In the genomic region with DNA sequence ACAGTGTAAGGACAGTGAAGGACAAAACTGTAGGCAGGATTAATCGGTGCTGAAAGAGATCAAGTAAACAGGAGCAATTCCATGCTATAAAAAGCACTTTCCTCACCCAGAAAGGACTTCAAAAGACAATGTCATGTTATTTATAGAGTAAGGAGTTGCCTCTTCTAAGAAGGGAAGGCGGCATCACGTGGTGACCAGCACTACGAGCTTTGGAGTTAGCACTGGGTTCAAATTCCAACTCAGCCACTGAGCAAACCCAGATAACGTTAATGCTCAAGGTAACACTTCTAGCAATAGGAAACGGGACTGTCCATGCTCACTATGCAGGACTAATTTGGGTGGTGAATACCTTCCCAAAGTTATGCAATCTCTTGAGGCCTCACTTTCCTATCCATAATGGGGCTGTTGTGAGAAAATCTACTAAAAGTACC, we compare ENCODE assay signal across 1 cellular context.
A peak's percentile ranks its signal among the peaks of the same experiment; 100 is the strongest.
TF ChIP-seq lines count a peak whose summit lies in the region.

No MANE protein-coding gene starts in this region.

TF ChIP-seq in HepG2, 621 proteins besides CTCF, POLR2A, EP300 and RAD21 (continued from another document and continues in another):
- peak; percentile 33; the same call in 1 of the 2 replicates for TF ChIP-seq SATB2 (CRISPR knock-in tag; IDR thresholded peaks at IDR 0.05)
- no peak for TF ChIP-seq ZNF354B (CRISPR knock-in tag; IDR thresholded peaks at IDR 0.05)
- no peak for TF ChIP-seq FOXP1 (IDR thresholded peaks at IDR 0.05)
- peak; percentile 60 for TF ChIP-seq FOXP1 (CRISPR knock-in tag; IDR thresholded peaks at IDR 0.05)
- no peak for TF ChIP-seq NFKB2 (CRISPR knock-in tag; IDR thresholded peaks at IDR 0.05; ENCODE audit: borderline replicate concordance)
- TF ChIP-seq U2AF1 (optimal IDR thresholded peaks at IDR 0.05; ENCODE audit: low read depth, low read length): no peak
- 0 out of 2 replicates have a peak, but pooled peaks have one; percentile 2 for TF ChIP-seq ZNF589 (CRISPR knock-in tag; conservative IDR thresholded peaks at IDR 0.05)
- TF ChIP-seq GFI1 (CRISPR knock-in tag; IDR thresholded peaks at IDR 0.05; ENCODE audit: borderline replicate concordance): peak; percentile 83; the same call in 1 of the 2 replicates
- no peak for TF ChIP-seq MAFK (conservative IDR thresholded peaks at IDR 0.05 in 1 of 2, IDR thresholded peaks at IDR 0.05 in 1 of 2; ENCODE audit: low read length in 2 of 2)
- TF ChIP-seq, protein P1, sequence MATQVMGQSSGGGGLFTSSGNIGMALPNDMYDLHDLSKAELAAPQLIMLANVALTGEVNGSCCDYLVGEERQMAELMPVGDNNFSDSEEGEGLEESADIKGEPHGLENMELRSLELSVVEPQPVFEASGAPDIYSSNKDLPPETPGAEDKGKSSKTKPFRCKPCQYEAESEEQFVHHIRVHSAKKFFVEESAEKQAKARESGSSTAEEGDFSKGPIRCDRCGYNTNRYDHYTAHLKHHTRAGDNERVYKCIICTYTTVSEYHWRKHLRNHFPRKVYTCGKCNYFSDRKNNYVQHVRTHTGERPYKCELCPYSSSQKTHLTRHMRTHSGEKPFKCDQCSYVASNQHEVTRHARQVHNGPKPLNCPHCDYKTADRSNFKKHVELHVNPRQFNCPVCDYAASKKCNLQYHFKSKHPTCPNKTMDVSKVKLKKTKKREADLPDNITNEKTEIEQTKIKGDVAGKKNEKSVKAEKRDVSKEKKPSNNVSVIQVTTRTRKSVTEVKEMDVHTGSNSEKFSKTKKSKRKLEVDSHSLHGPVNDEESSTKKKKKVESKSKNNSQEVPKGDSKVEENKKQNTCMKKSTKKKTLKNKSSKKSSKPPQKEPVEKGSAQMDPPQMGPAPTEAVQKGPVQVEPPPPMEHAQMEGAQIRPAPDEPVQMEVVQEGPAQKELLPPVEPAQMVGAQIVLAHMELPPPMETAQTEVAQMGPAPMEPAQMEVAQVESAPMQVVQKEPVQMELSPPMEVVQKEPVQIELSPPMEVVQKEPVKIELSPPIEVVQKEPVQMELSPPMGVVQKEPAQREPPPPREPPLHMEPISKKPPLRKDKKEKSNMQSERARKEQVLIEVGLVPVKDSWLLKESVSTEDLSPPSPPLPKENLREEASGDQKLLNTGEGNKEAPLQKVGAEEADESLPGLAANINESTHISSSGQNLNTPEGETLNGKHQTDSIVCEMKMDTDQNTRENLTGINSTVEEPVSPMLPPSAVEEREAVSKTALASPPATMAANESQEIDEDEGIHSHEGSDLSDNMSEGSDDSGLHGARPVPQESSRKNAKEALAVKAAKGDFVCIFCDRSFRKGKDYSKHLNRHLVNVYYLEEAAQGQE (IDR thresholded peaks at IDR 0.05; ENCODE audit: borderline replicate concordance in 1 of 2, low read depth in 1 of 2, low read length in 2 of 2): peak in 1 of 2 experiments; percentile 61; a peak in 2 of 4 replicates
- TF ChIP-seq ZNF225 (CRISPR knock-in tag; IDR thresholded peaks at IDR 0.05): no peak
- TF ChIP-seq POLR2G (IDR thresholded peaks at IDR 0.05; ENCODE audit: low read depth, low read length): no peak; the same call in 1 of the 2 replicates
- peak; percentile 4; the same call in 1 of the 2 replicates for TF ChIP-seq ARNT2 (CRISPR knock-in tag; IDR thresholded peaks at IDR 0.05; ENCODE audit: low read depth)
- TF ChIP-seq, protein P2, sequence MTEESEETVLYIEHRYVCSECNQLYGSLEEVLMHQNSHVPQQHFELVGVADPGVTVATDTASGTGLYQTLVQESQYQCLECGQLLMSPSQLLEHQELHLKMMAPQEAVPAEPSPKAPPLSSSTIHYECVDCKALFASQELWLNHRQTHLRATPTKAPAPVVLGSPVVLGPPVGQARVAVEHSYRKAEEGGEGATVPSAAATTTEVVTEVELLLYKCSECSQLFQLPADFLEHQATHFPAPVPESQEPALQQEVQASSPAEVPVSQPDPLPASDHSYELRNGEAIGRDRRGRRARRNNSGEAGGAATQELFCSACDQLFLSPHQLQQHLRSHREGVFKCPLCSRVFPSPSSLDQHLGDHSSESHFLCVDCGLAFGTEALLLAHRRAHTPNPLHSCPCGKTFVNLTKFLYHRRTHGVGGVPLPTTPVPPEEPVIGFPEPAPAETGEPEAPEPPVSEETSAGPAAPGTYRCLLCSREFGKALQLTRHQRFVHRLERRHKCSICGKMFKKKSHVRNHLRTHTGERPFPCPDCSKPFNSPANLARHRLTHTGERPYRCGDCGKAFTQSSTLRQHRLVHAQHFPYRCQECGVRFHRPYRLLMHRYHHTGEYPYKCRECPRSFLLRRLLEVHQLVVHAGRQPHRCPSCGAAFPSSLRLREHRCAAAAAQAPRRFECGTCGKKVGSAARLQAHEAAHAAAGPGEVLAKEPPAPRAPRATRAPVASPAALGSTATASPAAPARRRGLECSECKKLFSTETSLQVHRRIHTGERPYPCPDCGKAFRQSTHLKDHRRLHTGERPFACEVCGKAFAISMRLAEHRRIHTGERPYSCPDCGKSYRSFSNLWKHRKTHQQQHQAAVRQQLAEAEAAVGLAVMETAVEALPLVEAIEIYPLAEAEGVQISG (CRISPR knock-in tag; IDR thresholded peaks at IDR 0.05): peak; percentile 61; the same call in 1 of the 2 replicates
- peak; percentile 81 for TF ChIP-seq ZNF766 (CRISPR knock-in tag; IDR thresholded peaks at IDR 0.05; ENCODE audit: borderline replicate concordance)
- TF ChIP-seq JDP2 (CRISPR knock-in tag; IDR thresholded peaks at IDR 0.05; ENCODE audit: borderline replicate concordance): no peak
- peak; percentile 57; the same call in 1 of the 2 replicates for TF ChIP-seq RAD51 (IDR thresholded peaks at IDR 0.05; ENCODE audit: borderline replicate concordance)
- peak; percentile 83 for TF ChIP-seq FOXA3 (CRISPR knock-in tag; IDR thresholded peaks at IDR 0.05)
- TF ChIP-seq ELF4 (CRISPR knock-in tag; IDR thresholded peaks at IDR 0.05; ENCODE audit: borderline replicate concordance): no peak
- TF ChIP-seq ELF1 (CRISPR knock-in tag; IDR thresholded peaks at IDR 0.05): 0 out of 2 replicates have a peak, but pooled peaks have one; percentile 11
- TF ChIP-seq ZNF567 (CRISPR knock-in tag; IDR thresholded peaks at IDR 0.05; ENCODE audit: borderline replicate concordance): 0 out of 2 replicates have a peak, but pooled peaks have one; percentile 32
- no peak for TF ChIP-seq FOXA1 (IDR thresholded peaks at IDR 0.05)
- TF ChIP-seq FOXA1 (CRISPR knock-in tag; IDR thresholded peaks at IDR 0.05): peak; percentile 43; the same call in 1 of the 2 replicates
- no peak for TF ChIP-seq MYNN (CRISPR knock-in tag; IDR thresholded peaks at IDR 0.05; ENCODE audit: low read depth)
- TF ChIP-seq, protein P3, sequence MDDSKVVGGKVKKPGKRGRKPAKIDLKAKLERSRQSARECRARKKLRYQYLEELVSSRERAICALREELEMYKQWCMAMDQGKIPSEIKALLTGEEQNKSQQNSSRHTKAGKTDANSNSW (CRISPR knock-in tag; IDR thresholded peaks at IDR 0.05; ENCODE audit: borderline replicate concordance): no peak
- peak; percentile 44; the same call in 1 of the 2 replicates for TF ChIP-seq ATF1 (CRISPR knock-in tag; IDR thresholded peaks at IDR 0.05)
- TF ChIP-seq, protein P4, sequence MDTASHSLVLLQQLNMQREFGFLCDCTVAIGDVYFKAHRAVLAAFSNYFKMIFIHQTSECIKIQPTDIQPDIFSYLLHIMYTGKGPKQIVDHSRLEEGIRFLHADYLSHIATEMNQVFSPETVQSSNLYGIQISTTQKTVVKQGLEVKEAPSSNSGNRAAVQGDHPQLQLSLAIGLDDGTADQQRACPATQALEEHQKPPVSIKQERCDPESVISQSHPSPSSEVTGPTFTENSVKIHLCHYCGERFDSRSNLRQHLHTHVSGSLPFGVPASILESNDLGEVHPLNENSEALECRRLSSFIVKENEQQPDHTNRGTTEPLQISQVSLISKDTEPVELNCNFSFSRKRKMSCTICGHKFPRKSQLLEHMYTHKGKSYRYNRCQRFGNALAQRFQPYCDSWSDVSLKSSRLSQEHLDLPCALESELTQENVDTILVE (CRISPR knock-in tag; IDR thresholded peaks at IDR 0.05): peak; percentile 29; the same call in 1 of the 2 replicates
- no peak for TF ChIP-seq ZNF720 (CRISPR knock-in tag; IDR thresholded peaks at IDR 0.05)
- peak; percentile 83; the same call in 1 of the 2 replicates for TF ChIP-seq ZNF557 (CRISPR knock-in tag; IDR thresholded peaks at IDR 0.05)
- no peak for TF ChIP-seq ZNF7 (CRISPR knock-in tag; IDR thresholded peaks at IDR 0.05)
- TF ChIP-seq, protein P5, sequence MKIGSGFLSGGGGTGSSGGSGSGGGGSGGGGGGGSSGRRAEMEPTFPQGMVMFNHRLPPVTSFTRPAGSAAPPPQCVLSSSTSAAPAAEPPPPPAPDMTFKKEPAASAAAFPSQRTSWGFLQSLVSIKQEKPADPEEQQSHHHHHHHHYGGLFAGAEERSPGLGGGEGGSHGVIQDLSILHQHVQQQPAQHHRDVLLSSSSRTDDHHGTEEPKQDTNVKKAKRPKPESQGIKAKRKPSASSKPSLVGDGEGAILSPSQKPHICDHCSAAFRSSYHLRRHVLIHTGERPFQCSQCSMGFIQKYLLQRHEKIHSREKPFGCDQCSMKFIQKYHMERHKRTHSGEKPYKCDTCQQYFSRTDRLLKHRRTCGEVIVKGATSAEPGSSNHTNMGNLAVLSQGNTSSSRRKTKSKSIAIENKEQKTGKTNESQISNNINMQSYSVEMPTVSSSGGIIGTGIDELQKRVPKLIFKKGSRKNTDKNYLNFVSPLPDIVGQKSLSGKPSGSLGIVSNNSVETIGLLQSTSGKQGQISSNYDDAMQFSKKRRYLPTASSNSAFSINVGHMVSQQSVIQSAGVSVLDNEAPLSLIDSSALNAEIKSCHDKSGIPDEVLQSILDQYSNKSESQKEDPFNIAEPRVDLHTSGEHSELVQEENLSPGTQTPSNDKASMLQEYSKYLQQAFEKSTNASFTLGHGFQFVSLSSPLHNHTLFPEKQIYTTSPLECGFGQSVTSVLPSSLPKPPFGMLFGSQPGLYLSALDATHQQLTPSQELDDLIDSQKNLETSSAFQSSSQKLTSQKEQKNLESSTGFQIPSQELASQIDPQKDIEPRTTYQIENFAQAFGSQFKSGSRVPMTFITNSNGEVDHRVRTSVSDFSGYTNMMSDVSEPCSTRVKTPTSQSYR (CRISPR knock-in tag; IDR thresholded peaks at IDR 0.05; ENCODE audit: borderline replicate concordance): peak; percentile 57; the same call in 1 of the 2 replicates
- TF ChIP-seq ZNF768 (CRISPR knock-in tag; IDR thresholded peaks at IDR 0.05): no peak
- peak; percentile 55; the same call in 1 of the 2 replicates for TF ChIP-seq GTF2F1 (IDR thresholded peaks at IDR 0.05; ENCODE audit: low read length)
- no peak; the same call in 1 of the 2 replicates for TF ChIP-seq GABPB1 (CRISPR knock-in tag; IDR thresholded peaks at IDR 0.05)
- TF ChIP-seq, protein P6, sequence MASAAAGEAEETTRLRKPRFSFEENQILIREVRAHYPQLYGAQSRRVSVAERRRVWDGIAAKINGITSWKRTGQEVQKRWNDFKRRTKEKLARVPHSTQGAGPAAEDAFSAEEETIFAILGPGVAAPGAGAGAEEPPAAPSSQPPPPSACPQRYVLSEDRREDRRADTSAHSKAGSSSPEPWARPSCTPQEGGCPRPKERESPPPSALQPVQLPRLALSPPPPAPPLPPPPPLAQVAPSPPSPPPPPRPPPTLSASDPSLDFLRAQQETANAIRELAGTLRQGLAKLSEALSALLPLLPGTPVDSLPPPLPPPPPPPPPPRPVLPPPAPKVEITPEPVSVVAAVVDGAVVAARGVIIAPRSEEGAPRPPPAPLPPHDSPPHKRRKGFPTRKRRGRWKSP (CRISPR knock-in tag; IDR thresholded peaks at IDR 0.05): peak; percentile 53; the same call in 1 of the 2 replicates
- no peak for TF ChIP-seq ZNF530 (CRISPR knock-in tag; IDR thresholded peaks at IDR 0.05; ENCODE audit: low read depth)
- TF ChIP-seq, protein P7, sequence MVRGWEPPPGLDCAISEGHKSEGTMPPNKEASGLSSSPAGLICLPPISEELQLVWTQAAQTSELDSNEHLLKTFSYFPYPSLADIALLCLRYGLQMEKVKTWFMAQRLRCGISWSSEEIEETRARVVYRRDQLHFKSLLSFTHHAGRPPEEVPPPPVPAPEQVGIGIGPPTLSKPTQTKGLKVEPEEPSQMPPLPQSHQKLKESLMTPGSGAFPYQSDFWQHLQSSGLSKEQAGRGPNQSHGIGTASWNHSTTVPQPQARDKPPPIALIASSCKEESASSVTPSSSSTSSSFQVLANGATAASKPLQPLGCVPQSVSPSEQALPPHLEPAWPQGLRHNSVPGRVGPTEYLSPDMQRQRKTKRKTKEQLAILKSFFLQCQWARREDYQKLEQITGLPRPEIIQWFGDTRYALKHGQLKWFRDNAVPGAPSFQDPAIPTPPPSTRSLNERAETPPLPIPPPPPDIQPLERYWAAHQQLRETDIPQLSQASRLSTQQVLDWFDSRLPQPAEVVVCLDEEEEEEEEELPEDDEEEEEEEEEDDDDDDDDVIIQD (CRISPR knock-in tag; IDR thresholded peaks at IDR 0.05; ENCODE audit: low read depth): peak; percentile 84; the same call in 1 of the 2 replicates
- peak; percentile 89 for TF ChIP-seq PHF21A (CRISPR knock-in tag; IDR thresholded peaks at IDR 0.05)
- 0 out of 4 replicates have a peak, but pooled peaks of 1 of the 2 experiments have one; percentile 51 for TF ChIP-seq KLF16 (CRISPR knock-in tag; IDR thresholded peaks at IDR 0.05)
- no peak for TF ChIP-seq NR3C1 (CRISPR knock-in tag; IDR thresholded peaks at IDR 0.05)
- TF ChIP-seq EHMT2 (IDR thresholded peaks at IDR 0.05; ENCODE audit: borderline replicate concordance, low read depth, low read length): peak; percentile 41; the same call in 1 of the 2 replicates
- TF ChIP-seq SOX5 (CRISPR knock-in tag; IDR thresholded peaks at IDR 0.05; ENCODE audit: borderline replicate concordance): peak; percentile 76
- no peak for TF ChIP-seq NR2F1 (CRISPR knock-in tag; IDR thresholded peaks at IDR 0.05)
- TF ChIP-seq NR2C2 (CRISPR knock-in tag; IDR thresholded peaks at IDR 0.05; ENCODE audit: borderline replicate concordance): peak; percentile 40; the same call in 1 of the 2 replicates
- TF ChIP-seq, protein P8, sequence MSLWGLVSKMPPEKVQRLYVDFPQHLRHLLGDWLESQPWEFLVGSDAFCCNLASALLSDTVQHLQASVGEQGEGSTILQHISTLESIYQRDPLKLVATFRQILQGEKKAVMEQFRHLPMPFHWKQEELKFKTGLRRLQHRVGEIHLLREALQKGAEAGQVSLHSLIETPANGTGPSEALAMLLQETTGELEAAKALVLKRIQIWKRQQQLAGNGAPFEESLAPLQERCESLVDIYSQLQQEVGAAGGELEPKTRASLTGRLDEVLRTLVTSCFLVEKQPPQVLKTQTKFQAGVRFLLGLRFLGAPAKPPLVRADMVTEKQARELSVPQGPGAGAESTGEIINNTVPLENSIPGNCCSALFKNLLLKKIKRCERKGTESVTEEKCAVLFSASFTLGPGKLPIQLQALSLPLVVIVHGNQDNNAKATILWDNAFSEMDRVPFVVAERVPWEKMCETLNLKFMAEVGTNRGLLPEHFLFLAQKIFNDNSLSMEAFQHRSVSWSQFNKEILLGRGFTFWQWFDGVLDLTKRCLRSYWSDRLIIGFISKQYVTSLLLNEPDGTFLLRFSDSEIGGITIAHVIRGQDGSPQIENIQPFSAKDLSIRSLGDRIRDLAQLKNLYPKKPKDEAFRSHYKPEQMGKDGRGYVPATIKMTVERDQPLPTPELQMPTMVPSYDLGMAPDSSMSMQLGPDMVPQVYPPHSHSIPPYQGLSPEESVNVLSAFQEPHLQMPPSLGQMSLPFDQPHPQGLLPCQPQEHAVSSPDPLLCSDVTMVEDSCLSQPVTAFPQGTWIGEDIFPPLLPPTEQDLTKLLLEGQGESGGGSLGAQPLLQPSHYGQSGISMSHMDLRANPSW (CRISPR knock-in tag; IDR thresholded peaks at IDR 0.05; ENCODE audit: borderline replicate concordance): peak; percentile 93; the same call in 1 of the 2 replicates
- no peak for TF ChIP-seq HNRNPLL (IDR thresholded peaks at IDR 0.05; ENCODE audit: low read depth, low read length, poor library complexity, severe bottlenecking)
- TF ChIP-seq ZBTB8A (CRISPR knock-in tag; IDR thresholded peaks at IDR 0.05; ENCODE audit: borderline replicate concordance, low read depth): no peak
